26 cellular contexts compared by ENCODE assay signal in genomic region chrX:34770511-34770910, GRCh38.
"Had no signal": no experiment of that assay in that cellular context is flagged by ENCODE, and none has a peak within 500 bp of the region (broad histone marks: within the 10 kb centered on the region; RNA-seq: fewer than 3 reads in every experiment).

No MANE protein-coding gene starts in this region.

- H3K36me3 Mint-ChIP-seq: activated naive CD4-positive, alpha-beta T cell treated with anti-CD3 and anti-CD28 coated beads, Interleukin-2, amount 50 U/mL, for 72 hours; T-cell had no signal

- H3K27ac Mint-ChIP-seq: activated B cell treated with CpG ODN at 0.5 μM for 24 hours; activated CD4-positive, alpha-beta T cell treated with anti-CD3 and anti-CD28 coated beads, Interleukin-2, amount 10 ng/mL, durations not matched to agents 24 days and 14 days; activated naive CD4-positive, alpha-beta T cell treated with anti-CD3 and anti-CD28 coated beads, Interleukin-2, amount 50 U/mL, for 72 hours; activated naive CD8-positive, alpha-beta T cell treated with anti-CD3 and anti-CD28 coated beads, Interleukin-2, amount 50 U/mL, for 24 hours; T-cell had no signal

- DNase-seq: activated B cell treated with CpG ODN at 0.5 μM for 24 hours; activated CD4-positive, alpha-beta T cell treated with anti-CD3 and anti-CD28 coated beads for 1 hour; activated CD4-positive, alpha-beta T cell treated with anti-CD3 and anti-CD28 coated beads, Interleukin-2, amount 10 ng/mL, durations not matched to agents 24 days and 14 days; activated CD4-positive, alpha-beta T cell treated with anti-CD3 and anti-CD28 coated beads, Interleukin-2, amount 50 U/mL, for 48 hours; activated CD8-positive, alpha-beta memory T cell treated with anti-CD3 and anti-CD28 coated beads for 24 hours; activated effector memory CD4-positive, alpha-beta T cell treated with anti-CD3 and anti-CD28 coated beads, Interleukin-2, amount 50 U/mL, for 16 hours; activated naive CD4-positive, alpha-beta T cell treated with Interleukin-2 at 50 U/mL for 16 hours; activated naive CD8-positive, alpha-beta T cell treated with anti-CD3 and anti-CD28 coated beads, Interleukin-2, amount 50 U/mL, for 24 hours; activated T-cell treated with anti-CD3 and anti-CD28 coated beads, Interleukin-2, amount 50 U/mL, for 4 hours; brain microvascular endothelial cell; KG1; NCI-H1092; NCI-H1417 treated with DMSO at 0.1 percent for 48 hours; NCI-H187; NCI-H2081; NCI-H510A treated with DMSO at 0.1 percent for 48 hours; NCI-H69; NK-92 treated with Interleukin-12 subunit alpha and Interleukin-12 subunit beta, amount 100 ng/mL, for 24 hours; OCI-M1; RPMI8226; T-cell; T-helper 2 cell; T1000 had no signal

- H3K4me1 Mint-ChIP-seq: activated B cell treated with CpG ODN at 0.5 μM for 24 hours; activated CD4-positive, alpha-beta T cell treated with anti-CD3 and anti-CD28 coated beads, Interleukin-2, amount 10 ng/mL, durations not matched to agents 24 days and 14 days; activated naive CD8-positive, alpha-beta T cell treated with anti-CD3 and anti-CD28 coated beads, Interleukin-2, amount 50 U/mL, for 24 hours; T-cell had no signal

- H3K4me3 Mint-ChIP-seq: activated B cell treated with CpG ODN at 0.5 μM for 24 hours; activated CD4-positive, alpha-beta T cell treated with anti-CD3 and anti-CD28 coated beads, Interleukin-2, amount 10 ng/mL, durations not matched to agents 24 days and 14 days; activated naive CD8-positive, alpha-beta T cell treated with anti-CD3 and anti-CD28 coated beads, Interleukin-2, amount 50 U/mL, for 24 hours; activated T-cell treated with anti-CD3 and anti-CD28 coated beads, Interleukin-2, amount 50 U/mL, for 4 hours; T-cell had no signal

- H3K27me3 Mint-ChIP-seq: activated B cell treated with CpG ODN at 0.5 μM for 24 hours; activated CD4-positive, alpha-beta T cell treated with anti-CD3 and anti-CD28 coated beads, Interleukin-2, amount 10 ng/mL, durations not matched to agents 24 days and 14 days; activated naive CD8-positive, alpha-beta T cell treated with anti-CD3 and anti-CD28 coated beads, Interleukin-2, amount 50 U/mL, for 24 hours; T-cell had no signal

- H3K4me3 ChIP-seq: SK-N-MC had no signal

- H3K27ac ChIP-seq: brain microvascular endothelial cell, SK-N-MC had no signal

- H3K36me3 ChIP-seq: brain microvascular endothelial cell had no signal

- FAIRE-seq: TTC549 had no signal

- H3K27me3 ChIP-seq: brain microvascular endothelial cell had no signal

- H3K9me3 Mint-ChIP-seq: activated B cell treated with CpG ODN at 0.5 μM for 24 hours; activated CD4-positive, alpha-beta T cell treated with anti-CD3 and anti-CD28 coated beads, Interleukin-2, amount 10 ng/mL, durations not matched to agents 24 days and 14 days; activated naive CD4-positive, alpha-beta T cell treated with anti-CD3 and anti-CD28 coated beads, Interleukin-2, amount 50 U/mL, for 72 hours; activated naive CD8-positive, alpha-beta T cell treated with anti-CD3 and anti-CD28 coated beads, Interleukin-2, amount 50 U/mL, for 24 hours; activated T-cell treated with anti-CD3 and anti-CD28 coated beads, Interleukin-2, amount 50 U/mL, for 4 hours; T-cell had no signal
